In genomic region chr21:31611445-31611844, GRCh38 we compare ENCODE assay signal across 29 cellular contexts.
"Had no signal": no experiment of that assay in that cellular context is flagged by ENCODE, and none has a peak within 500 bp of the region (broad histone marks: within the 10 kb centered on the region; RNA-seq: fewer than 3 reads in every experiment).

No MANE protein-coding gene starts in this region.

- H3K4me1 ChIP-seq: SJSA1 had no signal

- H3K36me3 ChIP-seq: MG63, SJSA1 had no signal

- H3K27me3 ChIP-seq: MG63, SJSA1 had no signal

- H2AFZ ChIP-seq: PC-9 had no signal

- H3K4me3 ChIP-seq: MG63, PC-9, SJSA1 had no signal

- H3K4me2 ChIP-seq: PC-9, SK-N-SH had no signal

- H3K9me3 ChIP-seq: MG63, SJSA1, SK-N-SH had no signal

- H3K9ac ChIP-seq: SK-N-SH had no signal

- DNase-seq: Kasumi-1, MG63, NCI-H1048, NCI-H1092 treated with DMSO at 0.1 percent for 48 hours, NCI-H1105 treated with DMSO at 0.1 percent for 48 hours, NCI-H1417, NCI-H1436, NCI-H146, NCI-H1694, NCI-H187, NCI-H1930, NCI-H2029 treated with DMSO at 0.1 percent for 48 hours, NCI-H2081 treated with DMSO at 0.1 percent for 48 hours, NCI-H2107, NCI-H2171, NCI-H226, NCI-H446 treated with DMSO at 0.1 percent for 48 hours, NCI-H510A, NCI-H524, NCI-H526, NCI-H69, NCI-H748 treated with DMSO at 0.1 percent for 48 hours, NCI-H82, PC-9, SHP77, SK-N-SH, SW 1271 had no signal

- H3K27ac ChIP-seq: PC-9, RWPE1, SJSA1 had no signal
